In the genomic region with DNA sequence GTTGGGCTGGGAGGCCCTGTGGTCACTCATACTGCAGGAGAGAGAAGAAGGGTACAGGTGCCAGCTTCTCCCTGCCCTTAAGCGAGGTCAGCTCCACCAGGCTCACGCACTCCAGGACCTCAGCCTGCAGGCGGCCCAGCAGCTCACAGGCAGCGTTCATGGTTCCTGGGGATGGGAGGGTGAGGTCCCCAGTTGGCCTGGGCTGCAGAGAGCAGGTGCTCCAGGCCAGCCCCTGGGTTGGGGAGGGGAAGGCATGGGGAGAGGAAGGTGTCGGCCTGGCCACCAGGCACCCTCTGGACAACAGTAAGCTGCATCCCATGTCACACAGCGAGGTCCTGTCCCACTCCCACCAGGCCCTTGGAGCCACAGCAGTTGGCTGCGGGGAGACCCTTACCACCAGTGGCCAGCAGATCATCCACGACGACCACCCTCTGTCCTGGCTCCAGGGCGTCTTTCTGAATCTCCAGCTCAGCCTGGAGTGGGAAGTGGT, we compare ENCODE assay signal across 12 cellular contexts. TPM values are rescaled to one million over a fixed set of nuclear protein-coding genes. Genes with fewer than 3 reads are reported as not detected.
DNase-seq lines count a peak whose midpoint lies in the region; ATAC-seq and TF ChIP-seq lines count a peak whose summit lies in the region.
"Had no signal": no experiment of that assay in that cellular context is flagged by ENCODE, and none has a peak within 500 bp of the region (broad histone marks: within the 10 kb centered on the region; RNA-seq: fewer than 3 reads in every experiment).

No MANE protein-coding gene starts in this region.

- no peaks in the 10 kb centered on the region for H3K9me3 Mint-ChIP-seq in activated T-helper 2 cell treated with anti-CD3 and anti-CD28 coated beads, Interferon-gamma antibody, Interleukin-2, Interleukin-4, amounts not matched to agents 10 μg/mL and 5 μg/mL and 100 μg/mL, durations not matched to agents 14 hours and 24 hours and 36 hours
- no peaks in the 10 kb centered on the region for H3K9me3 Mint-ChIP-seq in naive thymus-derived CD4-positive, alpha-beta T cell
- H3K9me3 Mint-ChIP-seq in immature natural killer cell: no peaks in the 10 kb centered on the region

- no peak for TF ChIP-seq CTCF in GM06990 (IDR thresholded peaks at IDR 0.05; ENCODE audit: insufficient read depth, low read length, poor library complexity, severe bottlenecking)

- POLR2A ChIA-PET in naive thymus-derived CD4-positive, alpha-beta T cell (lab: Charles Lee): interaction anchor here (3.1 to 5.6 kb wide), 3 partner anchors 27 to 65 kb away, joined by 15 to 71 read pairs (median 42); a partner anchor contains a TSS

- peak overlapping the region; percentile 88 for H3K4me3 ChIP-seq in GM06990 (replicated peaks; ENCODE audit: low read depth, low read length)
- 0 out of 2 replicates have a peak overlapping the region, but pooled peaks have one; percentile 90 for H3K4me3 ChIP-seq in HUES6 (ENCODE audit: low read depth, low read length)
- no peak overlapping the region for H3K4me3 ChIP-seq in naive thymus-derived CD4-positive, alpha-beta T cell (ENCODE audit: low read length)

- H3K4me3 Mint-ChIP-seq in activated T-helper 2 cell treated with anti-CD3 and anti-CD28 coated beads, Interferon-gamma antibody, Interleukin-2, Interleukin-4, amounts not matched to agents 10 μg/mL and 5 μg/mL and 100 μg/mL, durations not matched to agents 14 hours and 24 hours and 36 hours (ENCODE audit: low read depth): peak overlapping the region; percentile 90
- peak overlapping the region in 9 of 10 donors; percentile 81 to 99 (median 95) for H3K4me3 Mint-ChIP-seq in naive thymus-derived CD4-positive, alpha-beta T cell
- H3K4me3 Mint-ChIP-seq in immature natural killer cell: peak overlapping the region in 1 of 5 donors; percentile 27

- H3K9me3 ChIP-seq in HUES6 (ENCODE audit: control insufficient read depth, insufficient read depth, low read depth, low read length): no peaks in the 10 kb centered on the region
- no peaks in the 10 kb centered on the region for H3K9me3 ChIP-seq in naive thymus-derived CD4-positive, alpha-beta T cell (ENCODE audit: control insufficient read depth in 2 of 3, low read length in 3 of 3)
- H3K9me3 ChIP-seq: gastroesophageal sphincter had no signal

- H3K36me3 ChIP-seq in GM06990 (ENCODE audit: control insufficient read depth, insufficient read depth, low read length) (peaks cover 38% of the 10 kb centered on the region), HUES6 (ENCODE audit: control insufficient read depth, insufficient read depth, low read length) (peaks cover 59% of the 10 kb centered on the region)
- H3K36me3 ChIP-seq in naive thymus-derived CD4-positive, alpha-beta T cell (ENCODE audit: control insufficient read depth in 2 of 3, insufficient read depth in 3 of 3, low read length in 3 of 3): peaks cover 0 to 26% (median 0%) of the 10 kb centered on the region in 3 experiments

- H3K27me3 Mint-ChIP-seq in activated T-helper 2 cell treated with anti-CD3 and anti-CD28 coated beads, Interferon-gamma antibody, Interleukin-2, Interleukin-4, amounts not matched to agents 10 μg/mL and 5 μg/mL and 100 μg/mL, durations not matched to agents 14 hours and 24 hours and 36 hours (ENCODE audit: low read depth): no peaks in the 10 kb centered on the region
- H3K27me3 Mint-ChIP-seq in naive thymus-derived CD4-positive, alpha-beta T cell: no peaks in the 10 kb centered on the region
- H3K27me3 Mint-ChIP-seq in immature natural killer cell (ENCODE audit: low read depth in 3 of 3): peaks cover 0 to 4% (median 2%) of the 10 kb centered on the region in 3 donors

- peak overlapping the region; percentile 93 for H3K9ac ChIP-seq in HUES6 (ENCODE audit: low read length)

- H3K27me3 ChIP-seq in GM06990 (replicated peaks; ENCODE audit: control insufficient read depth, insufficient read depth, low read length) (no peaks in the 10 kb centered on the region), HUES6 (ENCODE audit: control insufficient read depth, insufficient read depth, low read length) (no peaks in the 10 kb centered on the region)
- H3K27me3 ChIP-seq in naive thymus-derived CD4-positive, alpha-beta T cell (ENCODE audit: control insufficient read depth in 2 of 2, insufficient read depth in 2 of 2, low read length in 2 of 2): no peaks in the 10 kb centered on the region

- peaks cover 14% of the 10 kb centered on the region for H3K4me1 ChIP-seq in HUES6 (ENCODE audit: control insufficient read depth, insufficient read depth, low read length)
- peaks cover 8 to 11% of the 10 kb centered on the region in 2 donors for H3K4me1 ChIP-seq in naive thymus-derived CD4-positive, alpha-beta T cell (ENCODE audit: control insufficient read depth in 2 of 2, insufficient read depth in 2 of 2, low read length in 2 of 2)

- in situ Hi-C loops in G401 (cut with HindIII; ENCODE audit: low sequenced_read_pairs): no loop called here

- intact Hi-C loops in activated T-helper 2 cell treated with anti-CD3 and anti-CD28 coated beads, Interferon-gamma antibody, Interleukin-2, Interleukin-4, amounts not matched to agents 10 μg/mL and 5 μg/mL and 100 μg/mL, durations not matched to agents 14 hours and 24 hours and 36 hours (cut with micrococcal nuclease): loop anchor here (5.0 kb wide), 1 partner anchor 408 kb away; a partner anchor contains a TSS
- intact Hi-C loops in naive thymus-derived CD4-positive, alpha-beta T cell (cut with micrococcal nuclease): loop anchor here in 1 of 2 donors (2.0 to 5.0 kb wide), 4 partner anchors 25 to 698 kb away; a partner anchor contains a TSS

- H3K27ac ChIP-seq in HUES6 (ENCODE audit: low read depth, low read length): no peak overlapping the region
- peak overlapping the region; percentile 84 for H3K27ac ChIP-seq in naive thymus-derived CD4-positive, alpha-beta T cell (ENCODE audit: low read depth, low read length)

- peaks cover 9% of the 10 kb centered on the region for H3K4me1 Mint-ChIP-seq in activated T-helper 2 cell treated with anti-CD3 and anti-CD28 coated beads, Interferon-gamma antibody, Interleukin-2, Interleukin-4, amounts not matched to agents 10 μg/mL and 5 μg/mL and 100 μg/mL, durations not matched to agents 14 hours and 24 hours and 36 hours (ENCODE audit: low read depth)
- H3K4me1 Mint-ChIP-seq in naive thymus-derived CD4-positive, alpha-beta T cell: peaks cover 0 to 26% (median 12%) of the 10 kb centered on the region in 7 donors
- H3K4me1 Mint-ChIP-seq in immature natural killer cell: peaks cover 0 to 20% of the 10 kb centered on the region in 2 donors

- no peak for ATAC-seq in naive thymus-derived CD4-positive, alpha-beta T cell
- ATAC-seq: gastroesophageal sphincter had no signal

- CTCF ChIA-PET in naive thymus-derived CD4-positive, alpha-beta T cell (lab: Charles Lee): interaction anchor here (1.2 to 1.6 kb wide), 2 partner anchors 9 to 48 kb away, joined by 3 to 6 read pairs; a partner anchor contains a TSS

- DNase-seq in GM06990 (ENCODE audit: extremely low read depth, insufficient read length) (no peak), G401 (ENCODE audit: low spot score) (no peak), immature natural killer cell (no peak), NCI-H2171 treated with DMSO at 0.1 percent for 48 hours (lab: John Stamatoyannopoulos, UW) (no peak)
- DNase-seq in activated T-helper 2 cell treated with anti-CD3 and anti-CD28 coated beads, Interferon-gamma antibody, Interleukin-2, Interleukin-4, amounts not matched to agents 10 μg/mL and 5 μg/mL and 100 μg/mL, durations not matched to agents 14 hours and 24 hours and 36 hours (ENCODE audit: low spot score): no peak
- no peak for DNase-seq in naive thymus-derived CD4-positive, alpha-beta T cell
- no peak for DNase-seq in effector CD8-positive, alpha-beta T cell (lab: John Stamatoyannopoulos, UW)
- DNase-seq: activated gamma-delta T cell, NCI-H774, occipital lobe had no signal

- peak overlapping the region; percentile 97 for H3K27ac Mint-ChIP-seq in activated T-helper 2 cell treated with anti-CD3 and anti-CD28 coated beads, Interferon-gamma antibody, Interleukin-2, Interleukin-4, amounts not matched to agents 10 μg/mL and 5 μg/mL and 100 μg/mL, durations not matched to agents 14 hours and 24 hours and 36 hours
- peak overlapping the region in 5 of 9 donors; percentile 19 to 73 (median 55) for H3K27ac Mint-ChIP-seq in naive thymus-derived CD4-positive, alpha-beta T cell
- H3K27ac Mint-ChIP-seq in immature natural killer cell: no peak overlapping the region

- H3K36me3 Mint-ChIP-seq in activated T-helper 2 cell treated with anti-CD3 and anti-CD28 coated beads, Interferon-gamma antibody, Interleukin-2, Interleukin-4, amounts not matched to agents 10 μg/mL and 5 μg/mL and 100 μg/mL, durations not matched to agents 14 hours and 24 hours and 36 hours (ENCODE audit: low read depth): peaks cover 49% of the 10 kb centered on the region
- H3K36me3 Mint-ChIP-seq in naive thymus-derived CD4-positive, alpha-beta T cell: peaks cover 0 to 4% (median 0%) of the 10 kb centered on the region in 5 donors
- no peaks in the 10 kb centered on the region for H3K36me3 Mint-ChIP-seq in immature natural killer cell

RNA-seq across cellular contexts. Expression of a gene that starts 2.0 kb away (rescaled TPM):
- total RNA-seq in activated T-helper 2 cell treated with anti-CD3 and anti-CD28 coated beads, Interferon-gamma antibody, Interleukin-2, Interleukin-4, amounts not matched to agents 10 μg/mL and 5 μg/mL and 100 μg/mL, durations not matched to agents 14 hours and 24 hours and 36 hours: 294 and 300 TPM in 2 replicates
- 100 to 1,000 TPM; 134 to 178 (median 161) TPM for total RNA-seq in naive thymus-derived CD4-positive, alpha-beta T cell
- polyA plus RNA-seq in naive thymus-derived CD4-positive, alpha-beta T cell: 100 to 1,000 TPM; 446 to 513 TPM
- 266 and 349 TPM in 2 replicates for total RNA-seq in G401 (2014; rRNA removed; shearing (Covaris generic))
- polyA plus RNA-seq in immature natural killer cell: 100 to 1,000 TPM; 432 to 476 (median 450) TPM

RNA-seq across cellular contexts. Expression of a gene that starts 6.1 kb away (rescaled TPM):
- total RNA-seq in activated T-helper 2 cell treated with anti-CD3 and anti-CD28 coated beads, Interferon-gamma antibody, Interleukin-2, Interleukin-4, amounts not matched to agents 10 μg/mL and 5 μg/mL and 100 μg/mL, durations not matched to agents 14 hours and 24 hours and 36 hours: 79.9 and 90.9 TPM in 2 replicates
- 10 to 100 TPM in 1 of 5 experiments, 1 to 10 TPM in 1, under 1 TPM in 2, not detected in 1; 0.35 to 79.2 (median 1.6) TPM for total RNA-seq in naive thymus-derived CD4-positive, alpha-beta T cell
- polyA plus RNA-seq in naive thymus-derived CD4-positive, alpha-beta T cell: under 1 TPM; 0.09 to 0.19 TPM
- 32.8 and 36.6 TPM in 2 replicates for total RNA-seq in G401 (2014; rRNA removed; shearing (Covaris generic))
- polyA plus RNA-seq in immature natural killer cell: 1 to 10 TPM in 2 of 3 donors, not detected in 1; 1.3 to 3.1 TPM

RNA-seq across cellular contexts. Expression of a gene that starts 24.7 kb away (rescaled TPM):
- 240 and 255 TPM in 2 replicates for total RNA-seq in activated T-helper 2 cell treated with anti-CD3 and anti-CD28 coated beads, Interferon-gamma antibody, Interleukin-2, Interleukin-4, amounts not matched to agents 10 μg/mL and 5 μg/mL and 100 μg/mL, durations not matched to agents 14 hours and 24 hours and 36 hours
- 100 to 1,000 TPM in 4 of 5 experiments, 10 to 100 TPM in 1; 84.5 to 237 (median 124) TPM for total RNA-seq in naive thymus-derived CD4-positive, alpha-beta T cell
- polyA plus RNA-seq in naive thymus-derived CD4-positive, alpha-beta T cell: 10 to 100 TPM in 1 of 2 donors, 1 to 10 TPM in 1; 3.6 to 12.2 TPM
- 69.8 and 75.6 TPM in 2 replicates for total RNA-seq in G401 (2014; rRNA removed; shearing (Covaris generic))
- polyA plus RNA-seq in immature natural killer cell: 10 to 100 TPM in 2 of 3 donors, 1 to 10 TPM in 1; 5.2 to 41.2 (median 13.1) TPM

RNA-seq across cellular contexts. Expression of a gene that starts 47.0 kb away (rescaled TPM):
- 26.1 and 27.8 TPM in 2 replicates for total RNA-seq in activated T-helper 2 cell treated with anti-CD3 and anti-CD28 coated beads, Interferon-gamma antibody, Interleukin-2, Interleukin-4, amounts not matched to agents 10 μg/mL and 5 μg/mL and 100 μg/mL, durations not matched to agents 14 hours and 24 hours and 36 hours
- total RNA-seq in naive thymus-derived CD4-positive, alpha-beta T cell: 10 to 100 TPM; 48.6 to 64.3 (median 57.5) TPM
- 10 to 100 TPM in 1 of 2 donors, 1 to 10 TPM in 1; 9.8 to 11.1 TPM for polyA plus RNA-seq in naive thymus-derived CD4-positive, alpha-beta T cell
- total RNA-seq in G401 (2014; rRNA removed; shearing (Covaris generic)): 12.3 and 13.3 TPM in 2 replicates
- polyA plus RNA-seq in immature natural killer cell: 10 to 100 TPM; 10.4 to 15.4 (median 10.9) TPM

RNA-seq across cellular contexts. Expression of a gene that starts 47.2 kb away (rescaled TPM):
- total RNA-seq in activated T-helper 2 cell treated with anti-CD3 and anti-CD28 coated beads, Interferon-gamma antibody, Interleukin-2, Interleukin-4, amounts not matched to agents 10 μg/mL and 5 μg/mL and 100 μg/mL, durations not matched to agents 14 hours and 24 hours and 36 hours: 56.5 and 57.5 TPM in 2 replicates
- 10 to 100 TPM; 32.3 to 73.4 (median 60.1) TPM for total RNA-seq in naive thymus-derived CD4-positive, alpha-beta T cell
- 100 to 1,000 TPM in 1 of 2 donors, 10 to 100 TPM in 1; 96.8 to 112 TPM for polyA plus RNA-seq in naive thymus-derived CD4-positive, alpha-beta T cell
- 86.0 and 86.1 TPM in 2 replicates for total RNA-seq in G401 (2014; rRNA removed; shearing (Covaris generic))
- 100 to 1,000 TPM; 101 to 138 (median 113) TPM for polyA plus RNA-seq in immature natural killer cell

Comparison
In these comparisons a context has a peak if more than half of its experiments do, and no peak if none do; other contexts are left out.
1. H3K27ac Mint-ChIP-seq: peak in activated T-helper 2 cell treated with anti-CD3 and anti-CD28 coated beads, Interferon-gamma antibody, Interleukin-2, Interleukin-4, amounts not matched to agents 10 μg/mL and 5 μg/mL and 100 μg/mL, durations not matched to agents 14 hours and 24 hours and 36 hours (single experiment) and naive thymus-derived CD4-positive, alpha-beta T cell (5 of 9); none in immature natural killer cell (0 of 6).